ENCODE assay signal across 1 cellular context in genomic region chr6:8063762-8064637, GRCh38.
A peak's percentile ranks its signal among the peaks of the same experiment; 100 is the strongest.
TF ChIP-seq lines count a peak whose summit lies in the region.

A gene with protein sequence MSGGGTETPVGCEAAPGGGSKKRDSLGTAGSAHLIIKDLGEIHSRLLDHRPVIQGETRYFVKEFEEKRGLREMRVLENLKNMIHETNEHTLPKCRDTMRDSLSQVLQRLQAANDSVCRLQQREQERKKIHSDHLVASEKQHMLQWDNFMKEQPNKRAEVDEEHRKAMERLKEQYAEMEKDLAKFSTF (minus strand): TSS chr6:8064389. CDS start chr6:8064376, 13 bp downstream.

TF ChIP-seq in HepG2, 621 proteins besides CTCF, POLR2A, EP300 and RAD21 (continued from another document and continues in another):
- TF ChIP-seq HNRNPH1 (optimal IDR thresholded peaks at IDR 0.05; ENCODE audit: low read depth, low read length): peak; percentile 79
- 0 out of 2 replicates have a peak, but pooled peaks have one; percentile 30 for TF ChIP-seq ZNF530 (CRISPR knock-in tag; IDR thresholded peaks at IDR 0.05; ENCODE audit: low read depth)
- TF ChIP-seq PCBP2 (optimal IDR thresholded peaks at IDR 0.05; ENCODE audit: low read depth, low read length, poor library complexity, severe bottlenecking): no peak
- no peak for TF ChIP-seq CENPX (CRISPR knock-in tag; IDR thresholded peaks at IDR 0.05)
- no peak for TF ChIP-seq NFE2 (CRISPR knock-in tag; IDR thresholded peaks at IDR 0.05)
- TF ChIP-seq ZNF766 (CRISPR knock-in tag; IDR thresholded peaks at IDR 0.05; ENCODE audit: borderline replicate concordance): no peak
- TF ChIP-seq TERF1 (CRISPR knock-in tag; IDR thresholded peaks at IDR 0.05): no peak
- no peak for TF ChIP-seq FOSL1 (CRISPR knock-in tag; IDR thresholded peaks at IDR 0.05; ENCODE audit: borderline replicate concordance)
- no peak for TF ChIP-seq IKZF1 (IDR thresholded peaks at IDR 0.05)
- no peak for TF ChIP-seq CHD4 (IDR thresholded peaks at IDR 0.05; ENCODE audit: borderline replicate concordance, low read length)
- 0 out of 2 replicates have a peak, but pooled peaks have one; percentile 45 for TF ChIP-seq ZBTB10 (CRISPR knock-in tag; IDR thresholded peaks at IDR 0.05; ENCODE audit: borderline replicate concordance)
- TF ChIP-seq ETV5 (CRISPR knock-in tag; IDR thresholded peaks at IDR 0.05; ENCODE audit: borderline replicate concordance): peak; percentile 99
- TF ChIP-seq JUN (CRISPR knock-in tag; IDR thresholded peaks at IDR 0.05): no peak; the same call in 1 of the 2 replicates
- no peak for TF ChIP-seq STAG1 (CRISPR knock-in tag; IDR thresholded peaks at IDR 0.05)
- TF ChIP-seq SNAPC4 (CRISPR knock-in tag; IDR thresholded peaks at IDR 0.05): peak; percentile 96
- TF ChIP-seq ZNF460 (CRISPR knock-in tag; IDR thresholded peaks at IDR 0.05; ENCODE audit: borderline replicate concordance): no peak
- peak; percentile 80 for TF ChIP-seq ZNF331 (CRISPR knock-in tag; IDR thresholded peaks at IDR 0.05)
- TF ChIP-seq ZNF333 (CRISPR knock-in tag; IDR thresholded peaks at IDR 0.05; ENCODE audit: borderline replicate concordance): peak; percentile 89; the same call in 1 of the 2 replicates
- peak; percentile 31; the same call in 1 of the 2 replicates for TF ChIP-seq MZF1 (CRISPR knock-in tag; IDR thresholded peaks at IDR 0.05; ENCODE audit: borderline replicate concordance)
- no peak; the same call in 1 of the 2 replicates for TF ChIP-seq MYNN (CRISPR knock-in tag; IDR thresholded peaks at IDR 0.05; ENCODE audit: low read depth)
- TF ChIP-seq NCOA2 (CRISPR knock-in tag; IDR thresholded peaks at IDR 0.05): peak; percentile 50; the same call in 1 of the 2 replicates
- peak; percentile 36; the same call in 1 of the 2 replicates for TF ChIP-seq TBX3 (IDR thresholded peaks at IDR 0.05; ENCODE audit: borderline replicate concordance)
- peak; percentile 78; the same call in 1 of the 2 replicates for TF ChIP-seq RFXAP (CRISPR knock-in tag; IDR thresholded peaks at IDR 0.05; ENCODE audit: borderline replicate concordance)
- TF ChIP-seq ZNF546 (CRISPR knock-in tag; conservative IDR thresholded peaks at IDR 0.05): peak; percentile 81; the same call in 1 of the 2 replicates
- TF ChIP-seq SSRP1 (CRISPR knock-in tag; IDR thresholded peaks at IDR 0.05): no peak; the same call in 1 of the 2 replicates
- TF ChIP-seq ZNF138 (CRISPR knock-in tag; IDR thresholded peaks at IDR 0.05; ENCODE audit: low read depth): peak; percentile 76; the same call in 1 of the 2 replicates
- TF ChIP-seq SP4 (CRISPR knock-in tag; IDR thresholded peaks at IDR 0.05): peak; percentile 83; the same call in 1 of the 2 replicates
- peak; percentile 89 for TF ChIP-seq TAF1 (CRISPR knock-in tag; IDR thresholded peaks at IDR 0.05)
- no peak for TF ChIP-seq ZNF382 (CRISPR knock-in tag; IDR thresholded peaks at IDR 0.05; ENCODE audit: borderline replicate concordance)
- 0 out of 2 replicates have a peak, but pooled peaks have one; percentile 60 for TF ChIP-seq IRX3 (CRISPR knock-in tag; IDR thresholded peaks at IDR 0.05; ENCODE audit: borderline replicate concordance, low read depth)
- TF ChIP-seq NAIF1 (CRISPR knock-in tag; IDR thresholded peaks at IDR 0.05; ENCODE audit: borderline replicate concordance): peak; percentile 70; the same call in 1 of the 2 replicates
- peak; percentile 69; the same call in 1 of the 2 replicates for TF ChIP-seq ZNF253 (CRISPR knock-in tag; IDR thresholded peaks at IDR 0.05; ENCODE audit: borderline replicate concordance)
- no peak for TF ChIP-seq ADNP (CRISPR knock-in tag; IDR thresholded peaks at IDR 0.05)
- 0 out of 2 replicates have a peak, but pooled peaks have one; percentile 73 for TF ChIP-seq ZNF704 (CRISPR knock-in tag; IDR thresholded peaks at IDR 0.05; ENCODE audit: borderline replicate concordance)
- TF ChIP-seq ZNF619 (CRISPR knock-in tag; IDR thresholded peaks at IDR 0.05): 0 out of 2 replicates have a peak, but pooled peaks have one; percentile 50
- TF ChIP-seq, protein P1, sequence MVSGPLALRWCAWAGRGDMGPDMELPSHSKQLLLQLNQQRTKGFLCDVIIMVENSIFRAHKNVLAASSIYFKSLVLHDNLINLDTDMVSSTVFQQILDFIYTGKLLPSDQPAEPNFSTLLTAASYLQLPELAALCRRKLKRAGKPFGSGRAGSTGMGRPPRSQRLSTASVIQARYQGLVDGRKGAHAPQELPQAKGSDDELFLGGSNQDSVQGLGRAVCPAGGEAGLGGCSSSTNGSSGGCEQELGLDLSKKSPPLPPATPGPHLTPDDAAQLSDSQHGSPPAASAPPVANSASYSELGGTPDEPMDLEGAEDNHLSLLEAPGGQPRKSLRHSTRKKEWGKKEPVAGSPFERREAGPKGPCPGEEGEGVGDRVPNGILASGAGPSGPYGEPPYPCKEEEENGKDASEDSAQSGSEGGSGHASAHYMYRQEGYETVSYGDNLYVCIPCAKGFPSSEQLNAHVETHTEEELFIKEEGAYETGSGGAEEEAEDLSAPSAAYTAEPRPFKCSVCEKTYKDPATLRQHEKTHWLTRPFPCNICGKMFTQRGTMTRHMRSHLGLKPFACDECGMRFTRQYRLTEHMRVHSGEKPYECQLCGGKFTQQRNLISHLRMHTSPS (CRISPR knock-in tag; IDR thresholded peaks at IDR 0.05; ENCODE audit: low read depth): no peak
- TF ChIP-seq SKIL (CRISPR knock-in tag; IDR thresholded peaks at IDR 0.05; ENCODE audit: borderline replicate concordance): no peak
- TF ChIP-seq, protein P2, sequence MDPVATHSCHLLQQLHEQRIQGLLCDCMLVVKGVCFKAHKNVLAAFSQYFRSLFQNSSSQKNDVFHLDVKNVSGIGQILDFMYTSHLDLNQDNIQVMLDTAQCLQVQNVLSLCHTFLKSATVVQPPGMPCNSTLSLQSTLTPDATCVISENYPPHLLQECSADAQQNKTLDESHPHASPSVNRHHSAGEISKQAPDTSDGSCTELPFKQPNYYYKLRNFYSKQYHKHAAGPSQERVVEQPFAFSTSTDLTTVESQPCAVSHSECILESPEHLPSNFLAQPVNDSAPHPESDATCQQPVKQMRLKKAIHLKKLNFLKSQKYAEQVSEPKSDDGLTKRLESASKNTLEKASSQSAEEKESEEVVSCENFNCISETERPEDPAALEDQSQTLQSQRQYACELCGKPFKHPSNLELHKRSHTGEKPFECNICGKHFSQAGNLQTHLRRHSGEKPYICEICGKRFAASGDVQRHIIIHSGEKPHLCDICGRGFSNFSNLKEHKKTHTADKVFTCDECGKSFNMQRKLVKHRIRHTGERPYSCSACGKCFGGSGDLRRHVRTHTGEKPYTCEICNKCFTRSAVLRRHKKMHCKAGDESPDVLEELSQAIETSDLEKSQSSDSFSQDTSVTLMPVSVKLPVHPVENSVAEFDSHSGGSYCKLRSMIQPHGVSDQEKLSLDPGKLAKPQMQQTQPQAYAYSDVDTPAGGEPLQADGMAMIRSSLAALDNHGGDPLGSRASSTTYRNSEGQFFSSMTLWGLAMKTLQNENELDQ (CRISPR knock-in tag; IDR thresholded peaks at IDR 0.05; ENCODE audit: borderline replicate concordance): 0 out of 2 replicates have a peak, but pooled peaks have one; percentile 14
- TF ChIP-seq, protein P3, sequence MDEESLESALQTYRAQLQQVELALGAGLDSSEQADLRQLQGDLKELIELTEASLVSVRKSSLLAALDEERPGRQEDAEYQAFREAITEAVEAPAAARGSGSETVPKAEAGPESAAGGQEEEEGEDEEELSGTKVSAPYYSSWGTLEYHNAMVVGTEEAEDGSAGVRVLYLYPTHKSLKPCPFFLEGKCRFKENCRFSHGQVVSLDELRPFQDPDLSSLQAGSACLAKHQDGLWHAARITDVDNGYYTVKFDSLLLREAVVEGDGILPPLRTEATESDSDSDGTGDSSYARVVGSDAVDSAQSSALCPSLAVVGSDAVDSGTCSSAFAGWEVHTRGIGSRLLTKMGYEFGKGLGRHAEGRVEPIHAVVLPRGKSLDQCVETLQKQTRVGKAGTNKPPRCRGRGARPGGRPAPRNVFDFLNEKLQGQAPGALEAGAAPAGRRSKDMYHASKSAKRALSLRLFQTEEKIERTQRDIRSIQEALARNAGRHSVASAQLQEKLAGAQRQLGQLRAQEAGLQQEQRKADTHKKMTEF (CRISPR knock-in tag; IDR thresholded peaks at IDR 0.05): peak; percentile 99
- TF ChIP-seq RARG (CRISPR knock-in tag; IDR thresholded peaks at IDR 0.05; ENCODE audit: low read depth): no peak
- no peak; the same call in 1 of the 2 replicates for TF ChIP-seq NFE2L1 (CRISPR knock-in tag; IDR thresholded peaks at IDR 0.05; ENCODE audit: borderline replicate concordance)
